In the genomic region with DNA sequence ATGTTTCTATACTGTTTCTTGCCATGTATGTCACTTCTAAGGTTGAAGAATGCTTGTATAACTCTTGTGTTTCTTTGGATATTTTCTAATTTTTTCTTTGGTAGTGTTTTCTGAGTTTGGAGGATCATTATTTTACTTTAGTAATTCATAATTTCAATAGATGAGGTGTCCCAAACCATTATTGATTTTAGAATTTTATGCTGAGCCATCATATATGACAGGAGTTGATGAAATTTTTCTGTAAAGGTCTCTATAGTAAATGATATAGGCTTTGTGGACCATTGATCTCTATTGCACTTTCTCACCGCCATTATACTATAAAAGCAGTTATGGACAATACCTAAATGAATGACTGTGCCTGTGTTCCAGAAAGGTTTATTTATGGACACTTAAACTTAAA, we compare ENCODE assay signal across 32 cellular contexts.
"Had no signal": no experiment of that assay in that cellular context is flagged by ENCODE, and none has a peak within 500 bp of the region (broad histone marks: within the 10 kb centered on the region; RNA-seq: fewer than 3 reads in every experiment).

No MANE protein-coding gene starts in this region.

- FAIRE-seq: astrocyte, colon had no signal

- H3K4me1 ChIP-seq: adrenal gland, breast epithelium had no signal

- H3K27ac ChIP-seq: brain microvascular endothelial cell, breast epithelium had no signal

- H3K4me3 ChIP-seq: adrenal gland, body of pancreas, breast epithelium had no signal

- ATAC-seq: activated CD8-positive, alpha-beta T cell treated with anti-CD3 and anti-CD28 coated beads for 36 hours; activated naive CD4-positive, alpha-beta T cell treated with anti-CD3 and anti-CD28 coated beads, Interleukin-2, amount 50 U/mL, for 72 hours; activated T-cell treated with anti-CD3 and anti-CD28 coated beads, Interleukin-2, amount 50 U/mL, for 4 hours; activated T-cell treated with anti-CD3 and anti-CD28 coated beads, Interleukin-2, amount 50 U/mL, for 72 hours; activated T-helper 17 cell treated with anti-CD3 and anti-CD28 coated beads, Interleukin-2, amount 50 U/mL, for 72 hours had no signal

- H3K27me3 ChIP-seq: adrenal gland, body of pancreas, brain microvascular endothelial cell, breast epithelium had no signal

- DNase-seq: activated B cell treated with CpG ODN at 0.5 μM for 24 hours; activated CD4-positive, alpha-beta memory T cell treated with anti-CD3 and anti-CD28 coated beads for 36 hours; activated CD4-positive, alpha-beta T cell treated with anti-CD3 and anti-CD28 coated beads for 4 hours; activated CD4-positive, alpha-beta T cell treated with anti-CD3 and anti-CD28 coated beads, Interleukin-2, amount 10 ng/mL, durations not matched to agents 24 days and 14 days; activated CD4-positive, alpha-beta T cell treated with anti-CD3 and anti-CD28 coated beads, Interleukin-2, amount 50 U/mL, for 1 hour; activated CD4-positive, alpha-beta T cell treated with anti-CD3 and anti-CD28 coated beads, Interleukin-2, amount 50 U/mL, for 4 hours; activated CD4-positive, CD25-positive, alpha-beta regulatory T cell treated with anti-CD3 and anti-CD28 coated beads, Interleukin-2, amount 50 U/mL, for 72 hours; activated CD8-positive, alpha-beta memory T cell treated with anti-CD3 and anti-CD28 coated beads, Interleukin-2, amount 50 U/mL, for 4 hours; activated CD8-positive, alpha-beta T cell treated with anti-CD3 and anti-CD28 coated beads for 36 hours; activated effector memory CD4-positive, alpha-beta T cell treated with anti-CD3 and anti-CD28 coated beads, Interleukin-2, amount 50 U/mL, for 16 hours; activated gamma-delta T cell treated with Interleukin-2 at 50 U/mL for 16 hours; activated naive CD4-positive, alpha-beta T cell; activated naive CD4-positive, alpha-beta T cell treated with anti-CD3 and anti-CD28 coated beads for 36 hours; activated naive CD4-positive, alpha-beta T cell treated with anti-CD3 and anti-CD28 coated beads, Interleukin-2, amount 50 U/mL, for 16 hours; activated naive CD8-positive, alpha-beta T cell treated with anti-CD3 and anti-CD28 coated beads for 36 hours; activated T-cell treated with anti-CD3 and anti-CD28 coated beads for 4 hours; activated T-cell treated with anti-CD3 and anti-CD28 coated beads, Interleukin-2, amount 50 U/mL, for 1 hour; activated T-cell treated with anti-CD3 and anti-CD28 coated beads, Interleukin-2, amount 50 U/mL, for 4 hours; activated T-cell treated with anti-CD3 and anti-CD28 coated beads, Interleukin-2, amount 50 U/mL, for 72 hours; adrenal gland; amniotic stem cell; aorta; body of pancreas; brain microvascular endothelial cell; central memory CD4-positive, alpha-beta T cell; T-helper 2 cell; T-helper 9 cell had no signal

- H3K36me3 ChIP-seq: adrenal gland, brain microvascular endothelial cell, breast epithelium had no signal

- H3K9me3 ChIP-seq: adrenal gland, body of pancreas, breast epithelium had no signal
